12 cellular contexts compared by ENCODE assay signal in the genomic region with DNA sequence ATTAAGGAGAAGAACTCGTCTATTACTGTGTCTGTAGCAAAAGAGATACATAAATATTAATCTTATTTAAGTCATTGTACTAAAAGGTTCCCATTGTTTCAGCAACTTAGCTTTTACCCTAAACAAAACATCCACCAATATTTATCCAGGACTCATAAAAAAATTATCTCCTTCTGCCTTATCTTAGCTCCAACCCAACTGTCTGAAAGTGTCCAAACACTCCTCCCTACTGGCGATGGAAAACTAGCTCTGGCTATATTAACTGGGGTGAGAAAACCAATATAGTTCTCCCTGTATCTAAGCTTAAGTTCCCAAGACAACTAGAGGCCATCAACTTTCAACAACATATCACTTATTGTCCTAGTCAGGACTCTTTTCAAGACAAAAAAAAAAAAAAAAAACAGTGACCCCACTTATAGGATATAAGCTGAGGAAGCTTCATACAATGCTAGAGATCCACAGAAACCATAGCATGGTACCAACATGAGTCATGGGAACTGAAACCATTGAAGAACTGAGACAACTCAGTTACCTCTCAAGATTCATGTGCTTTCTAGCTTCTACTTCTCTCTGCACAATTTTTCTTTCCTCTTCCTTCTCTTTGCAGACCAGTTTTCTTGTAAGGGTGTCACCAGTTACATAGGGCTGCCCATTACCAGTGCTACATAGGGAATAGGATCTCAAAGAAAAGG.
DNase-seq lines count a peak whose midpoint lies in the region; ATAC-seq and TF ChIP-seq lines count a peak whose summit lies in the region.
"Had no signal": no experiment of that assay in that cellular context is flagged by ENCODE, and none has a peak within 500 bp of the region (broad histone marks: within the 10 kb centered on the region; RNA-seq: fewer than 3 reads in every experiment).

No MANE protein-coding gene starts in this region.

- no peaks in the 10 kb centered on the region for H3K27me3 Mint-ChIP-seq in progenitor cell of endocrine pancreas

- H3K9me3 Mint-ChIP-seq in progenitor cell of endocrine pancreas (ENCODE audit: low read depth): no peaks in the 10 kb centered on the region

- no peaks in the 10 kb centered on the region for H3K27me3 ChIP-seq in brain microvascular endothelial cell (replicated peaks)
- H3K27me3 ChIP-seq: upper lobe of right lung had no signal

- no peaks in the 10 kb centered on the region for H3K36me3 Mint-ChIP-seq in progenitor cell of endocrine pancreas (ENCODE audit: insufficient read depth)

- TF ChIP-seq CTCF in brain microvascular endothelial cell (IDR thresholded peaks at IDR 0.05; ENCODE audit: low read depth, low read length, missing control alignments) (no peak), progenitor cell of endocrine pancreas (IDR thresholded peaks at IDR 0.05; ENCODE audit: unreplicated experiment) (no peak)

- H3K4me3 Mint-ChIP-seq in progenitor cell of endocrine pancreas (ENCODE audit: low read depth): no peak overlapping the region

- H3K36me3 ChIP-seq in brain microvascular endothelial cell (replicated peaks): no peaks in the 10 kb centered on the region
- H3K36me3 ChIP-seq: upper lobe of right lung had no signal

- in situ Hi-C loops in brain microvascular endothelial cell (cut with HindIII; ENCODE audit: low pct_ligation_motif_present, low sequenced_read_pairs): no loop called here

- H3K27ac Mint-ChIP-seq in progenitor cell of endocrine pancreas: no peak overlapping the region

- no peak overlapping the region for H3K27ac ChIP-seq in brain microvascular endothelial cell
- H3K27ac ChIP-seq: upper lobe of right lung had no signal

- no peak overlapping the region for H3K4me3 ChIP-seq in brain microvascular endothelial cell (ENCODE audit: low read depth, low read length)
- H3K4me3 ChIP-seq: upper lobe of right lung had no signal

- DNase-seq in brain microvascular endothelial cell (peak; percentile 18), retina (no peak), DMS53 (lab: John Stamatoyannopoulos, UW) (no peak), progenitor cell of endocrine pancreas (ENCODE audit: low spot score, unreplicated experiment) (no peak), NCI-H1694 (lab: John Stamatoyannopoulos, UW) (no peak)
- DNase-seq: activated effector memory CD4-positive, alpha-beta T cell treated with anti-CD3 and anti-CD28 coated beads, Interleukin-2, amount 50 U/mL, for 16 hours; NCI-H748 treated with DMSO at 0.1 percent for 48 hours; right cardiac atrium; upper lobe of right lung had no signal

- ATAC-seq in GM18520 (IDR thresholded peaks at IDR 0.05; ENCODE audit: unreplicated experiment) (peak; percentile 78), GM21447 (IDR thresholded peaks at IDR 0.05; ENCODE audit: unreplicated experiment) (peak; percentile 89), HG03354 (IDR thresholded peaks at IDR 0.05; ENCODE audit: poor library complexity, severe bottlenecking, unreplicated experiment) (peak; percentile 87)
- ATAC-seq: right cardiac atrium, upper lobe of right lung had no signal

- no peaks in the 10 kb centered on the region for H3K4me1 Mint-ChIP-seq in progenitor cell of endocrine pancreas (ENCODE audit: low read depth)
